In the genomic region with DNA sequence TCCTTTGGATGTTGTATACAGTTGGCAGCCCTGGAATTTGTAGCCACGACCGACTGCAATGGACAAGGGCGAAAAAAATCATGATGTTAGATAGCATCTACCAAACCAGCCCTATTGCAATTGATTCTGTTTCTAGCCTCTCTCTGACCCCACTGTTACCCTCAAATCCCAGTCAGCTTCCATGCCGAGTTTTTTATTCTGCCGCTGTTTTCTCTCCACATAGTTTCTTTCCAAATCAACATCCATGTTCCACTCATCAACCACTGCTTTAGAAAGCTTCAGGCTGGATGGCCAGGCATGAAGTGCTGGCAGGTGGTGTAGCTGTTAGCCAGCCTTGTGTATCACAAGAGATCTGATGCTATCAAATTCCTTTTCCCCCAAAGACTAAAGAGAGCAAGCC, we compare ENCODE assay signal across 30 cellular contexts.
"Had no signal": no experiment of that assay in that cellular context is flagged by ENCODE, and none has a peak within 500 bp of the region (broad histone marks: within the 10 kb centered on the region; RNA-seq: fewer than 3 reads in every experiment).

No MANE protein-coding gene starts in this region.

- H3K36me3 Mint-ChIP-seq: activated naive CD4-positive, alpha-beta T cell treated with anti-CD3 and anti-CD28 coated beads, Interleukin-2, amount 50 U/mL, for 72 hours; T-cell had no signal

- DNase-seq: activated CD4-positive, alpha-beta T cell treated with anti-CD3 and anti-CD28 coated beads, Interleukin-2, amount 10 ng/mL, durations not matched to agents 24 days and 14 days; activated CD4-positive, alpha-beta T cell treated with anti-CD3 and anti-CD28 coated beads, Interleukin-2, amount 50 U/mL, for 4 hours; activated CD8-positive, alpha-beta memory T cell treated with anti-CD3 and anti-CD28 coated beads, Interleukin-2, amount 50 U/mL, for 4 hours; activated gamma-delta T cell treated with Interleukin-2 at 50 U/mL for 16 hours; activated naive CD4-positive, alpha-beta T cell treated with anti-CD3 and anti-CD28 coated beads for 36 hours; activated T-cell treated with anti-CD3 and anti-CD28 coated beads for 4 hours; activated T-cell treated with anti-CD3 and anti-CD28 coated beads, Interleukin-2, amount 50 U/mL, for 4 hours; adrenal gland; body of pancreas; NCI-H1092 treated with DMSO at 0.1 percent for 48 hours; NCI-H146; NCI-H187; NCI-H2029 treated with DMSO at 0.1 percent for 48 hours; NCI-H510A; NCI-H526; NK-92 treated with Interleukin-12 subunit alpha and Interleukin-12 subunit beta, amount 100 ng/mL, for 24 hours; PC-3; Peyer's patch; RPMI8226; SHP77 treated with DMSO at 0.1 percent for 48 hours; T-cell; T-helper 17 cell; T-helper 9 cell; WERI-Rb-1 had no signal

- H3K4me1 ChIP-seq: adrenal gland, body of pancreas, breast epithelium, Peyer's patch, SJSA1 had no signal

- H3K27me3 Mint-ChIP-seq: activated CD4-positive, alpha-beta T cell treated with anti-CD3 and anti-CD28 coated beads, Interleukin-2, amount 10 ng/mL, durations not matched to agents 24 days and 14 days; T-cell; T-helper 17 cell had no signal

- H3K4me1 Mint-ChIP-seq: activated CD4-positive, alpha-beta T cell treated with anti-CD3 and anti-CD28 coated beads, Interleukin-2, amount 10 ng/mL, durations not matched to agents 24 days and 14 days; T-cell; T-helper 17 cell had no signal

- H3K27ac ChIP-seq: adrenal gland, body of pancreas, breast epithelium, Peyer's patch, SJSA1, WERI-Rb-1 had no signal

- H3K36me3 ChIP-seq: adrenal gland, breast epithelium, Peyer's patch, SJSA1, WERI-Rb-1 had no signal

- H3K4me3 Mint-ChIP-seq: activated CD4-positive, alpha-beta T cell treated with anti-CD3 and anti-CD28 coated beads, Interleukin-2, amount 10 ng/mL, durations not matched to agents 24 days and 14 days; activated naive CD4-positive, alpha-beta T cell treated with anti-CD3 and anti-CD28 coated beads for 36 hours; activated T-cell treated with anti-CD3 and anti-CD28 coated beads, Interleukin-2, amount 50 U/mL, for 4 hours; activated T-helper 1 cell treated with anti-CD3 and anti-CD28 coated beads, Interleukin-12 subunit alpha, Interleukin-12 subunit beta, Interleukin-2, Interleukin-4 antibody, amounts not matched to agents 30 ng/mL and 10 ng/mL and 1 ng/mL, durations not matched to agents 14 hours and 24 hours and 36 hours; T-cell; T-helper 17 cell had no signal

- H3K9me3 ChIP-seq: adrenal gland, body of pancreas, breast epithelium, Peyer's patch, SJSA1 had no signal

- H3K9me3 Mint-ChIP-seq: activated CD4-positive, alpha-beta T cell treated with anti-CD3 and anti-CD28 coated beads, Interleukin-2, amount 10 ng/mL, durations not matched to agents 24 days and 14 days; activated T-cell treated with anti-CD3 and anti-CD28 coated beads, Interleukin-2, amount 50 U/mL, for 4 hours; activated T-helper 1 cell treated with anti-CD3 and anti-CD28 coated beads, Interleukin-12 subunit alpha, Interleukin-12 subunit beta, Interleukin-2, Interleukin-4 antibody, amounts not matched to agents 30 ng/mL and 10 ng/mL and 1 ng/mL, durations not matched to agents 14 hours and 24 hours and 36 hours had no signal

- H3K27me3 ChIP-seq: adrenal gland, body of pancreas, breast epithelium, Peyer's patch had no signal

- H3K4me3 ChIP-seq: adrenal gland, body of pancreas, breast epithelium, K562, Peyer's patch, SJSA1 had no signal

- ATAC-seq: activated naive CD4-positive, alpha-beta T cell treated with anti-CD3 and anti-CD28 coated beads, Interleukin-2, amount 50 U/mL, for 72 hours; activated T-cell treated with anti-CD3 and anti-CD28 coated beads, Interleukin-2, amount 50 U/mL, for 4 hours; body of pancreas; K562; PC-3; SK-N-SH treated with all-trans-retinoic acid at 6 μM for 48 hours; T-cell; T-helper 17 cell had no signal

- H3K27ac Mint-ChIP-seq: activated CD4-positive, alpha-beta T cell treated with anti-CD3 and anti-CD28 coated beads, Interleukin-2, amount 10 ng/mL, durations not matched to agents 24 days and 14 days; activated naive CD4-positive, alpha-beta T cell treated with anti-CD3 and anti-CD28 coated beads for 36 hours; activated naive CD4-positive, alpha-beta T cell treated with anti-CD3 and anti-CD28 coated beads, Interleukin-2, amount 50 U/mL, for 72 hours; activated T-helper 1 cell treated with anti-CD3 and anti-CD28 coated beads, Interleukin-12 subunit alpha, Interleukin-12 subunit beta, Interleukin-2, Interleukin-4 antibody, amounts not matched to agents 30 ng/mL and 10 ng/mL and 1 ng/mL, durations not matched to agents 14 hours and 24 hours and 36 hours; T-cell; T-helper 17 cell had no signal
